ENCODE assay signal across 10 cellular contexts in the genomic region with DNA sequence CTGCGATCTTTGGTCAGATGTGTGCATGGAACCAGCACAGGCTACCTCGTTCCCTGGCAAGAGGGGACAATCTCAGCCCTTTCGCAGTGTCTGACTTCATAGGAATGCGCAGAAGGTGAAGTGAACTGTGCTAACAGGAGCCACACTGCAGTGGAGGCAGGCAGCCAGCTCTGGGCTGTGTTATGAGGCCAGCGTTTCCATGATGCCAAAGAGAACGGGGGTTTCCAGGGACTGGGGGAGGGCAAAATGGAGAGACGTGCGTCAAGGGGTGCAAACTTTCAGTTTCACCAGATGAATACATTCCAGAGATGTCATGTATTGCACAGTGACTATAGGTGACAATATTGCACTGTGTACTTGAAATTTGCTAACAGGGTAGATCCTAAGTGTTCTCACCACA.
DNase-seq lines count a peak whose midpoint lies in the region; ATAC-seq lines count a peak whose summit lies in the region.
"Had no signal": no experiment of that assay in that cellular context is flagged by ENCODE, and none has a peak within 500 bp of the region (broad histone marks: within the 10 kb centered on the region; RNA-seq: fewer than 3 reads in every experiment).

No MANE protein-coding gene starts in this region.

- DNase-seq in activated T-helper 9 cell treated with anti-CD3 and anti-CD28 coated beads, Interleukin-2, amount 50 U/mL, for 16 hours (ENCODE audit: low read depth), result peak; percentile 50
- peak; percentile 73 for DNase-seq in stimulated activated CD8-positive, alpha-beta memory T cell treated with anti-CD3 and anti-CD28 coated beads, Interleukin-4, amount 100 ng/mL, for 48 hours
- DNase-seq in NCI-H1436 (lab: John Stamatoyannopoulos, UW), result no peak
- DNase-seq: GM23248, natural killer cell, NCI-H2081 treated with DMSO at 0.1 percent for 48 hours had no signal

- ATAC-seq in GM19023 (IDR thresholded peaks at IDR 0.05; ENCODE audit: unreplicated experiment) (peak; percentile 62), HG03432 (IDR thresholded peaks at IDR 0.05; ENCODE audit: unreplicated experiment) (peak; percentile 86), HG03039 (IDR thresholded peaks at IDR 0.05; ENCODE audit: unreplicated experiment) (no peak), GM21723 (IDR thresholded peaks at IDR 0.05; ENCODE audit: unreplicated experiment) (no peak)

Comparison
In these comparisons a context has a peak if more than half of its experiments do, and no peak if none do; other contexts are left out.
1. ATAC-seq: peak in GM19023 (single experiment) and HG03432 (single experiment); none in HG03039 (single experiment) and GM21723 (single experiment).